In the genomic region with DNA sequence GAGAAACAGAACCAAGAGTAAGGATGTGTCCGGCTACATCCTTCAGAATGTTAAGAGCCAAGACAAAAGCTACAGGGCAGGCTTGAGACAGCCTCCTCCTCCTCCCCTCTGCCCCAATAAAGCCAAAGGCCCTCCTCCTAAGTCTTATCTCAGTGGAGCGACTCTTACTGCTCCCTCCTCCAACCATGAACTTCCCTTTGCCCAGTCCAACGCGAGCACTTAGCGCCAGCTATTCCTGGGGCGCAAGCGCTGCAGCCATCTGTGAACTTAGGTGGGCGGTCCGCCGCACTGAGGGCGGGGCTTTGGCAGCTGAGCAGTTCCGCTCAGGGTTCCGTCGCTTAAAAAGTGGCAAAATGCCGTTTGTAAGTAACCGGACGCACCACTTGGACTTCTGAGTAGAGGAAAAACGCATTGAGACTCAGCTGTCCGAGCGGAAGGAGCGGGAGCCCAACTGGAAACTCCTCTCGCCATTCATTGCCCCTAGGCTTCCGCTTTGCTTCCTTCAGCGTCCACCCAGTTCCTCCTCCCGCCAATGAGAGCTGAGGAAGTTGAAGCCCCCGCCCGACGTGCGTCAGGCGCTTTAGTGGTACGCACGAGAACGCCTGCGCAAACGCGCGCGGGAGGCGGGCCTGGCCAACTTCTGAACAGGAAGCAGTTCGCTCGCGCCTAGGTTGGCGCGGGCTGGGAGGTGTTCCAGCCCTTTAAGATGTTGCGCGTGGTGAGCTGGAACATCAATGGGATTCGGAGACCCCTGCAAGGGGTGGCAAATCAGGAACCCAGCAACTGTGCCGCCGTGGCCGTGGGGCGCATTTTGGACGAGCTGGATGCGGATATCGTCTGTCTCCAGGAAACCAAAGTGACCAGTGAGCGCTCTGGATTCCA, we compare ENCODE assay signal across 7 cellular contexts.
DNase-seq lines count a peak whose midpoint lies in the region; ATAC-seq, FAIRE-seq and TF ChIP-seq lines count a peak whose summit lies in the region.

A gene with protein sequence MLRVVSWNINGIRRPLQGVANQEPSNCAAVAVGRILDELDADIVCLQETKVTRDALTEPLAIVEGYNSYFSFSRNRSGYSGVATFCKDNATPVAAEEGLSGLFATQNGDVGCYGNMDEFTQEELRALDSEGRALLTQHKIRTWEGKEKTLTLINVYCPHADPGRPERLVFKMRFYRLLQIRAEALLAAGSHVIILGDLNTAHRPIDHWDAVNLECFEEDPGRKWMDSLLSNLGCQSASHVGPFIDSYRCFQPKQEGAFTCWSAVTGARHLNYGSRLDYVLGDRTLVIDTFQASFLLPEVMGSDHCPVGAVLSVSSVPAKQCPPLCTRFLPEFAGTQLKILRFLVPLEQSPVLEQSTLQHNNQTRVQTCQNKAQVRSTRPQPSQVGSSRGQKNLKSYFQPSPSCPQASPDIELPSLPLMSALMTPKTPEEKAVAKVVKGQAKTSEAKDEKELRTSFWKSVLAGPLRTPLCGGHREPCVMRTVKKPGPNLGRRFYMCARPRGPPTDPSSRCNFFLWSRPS (plus strand): TSS at position 647 of the 882 bp plus-strand sequence. CDS start 60 bp downstream, at position 707.

- H3K27ac ChIP-seq in rectal smooth muscle tissue (ENCODE audit: low read depth, low read length): peak within 1 kb of the TSS; percentile 78

- no peak for TF ChIP-seq CTCF in astrocyte of the cerebellum (IDR thresholded peaks at IDR 0.05; ENCODE audit: low read depth, low read length, missing control alignments)

- H3K27me3 ChIP-seq in rectal smooth muscle tissue (ENCODE audit: control insufficient read depth, insufficient read depth, low read length): no peaks in the 10 kb centered on the region

- peak; percentile 94 for ATAC-seq in HG02981 (IDR thresholded peaks at IDR 0.05; ENCODE audit: unreplicated experiment)

- peak within 1 kb of the TSS; percentile 59 for H3K9ac ChIP-seq in rectal smooth muscle tissue (ENCODE audit: low read length)

- in situ Hi-C loops in astrocyte of the cerebellum (cut with HindIII; ENCODE audit: low sequenced_read_pairs): no loop called here

- FAIRE-seq in GM18507 (lab: Jason Lieb, UNC): peak; percentile 100

- H3K36me3 ChIP-seq in rectal smooth muscle tissue (ENCODE audit: control insufficient read depth, insufficient read depth, low read length): no peaks in the 10 kb centered on the region

- DNase-seq in GM18507 (ENCODE audit: extremely low spot score, insufficient read length, low read depth) (peak; percentile 49), NCI-H2029 treated with DMSO at 0.1 percent for 48 hours (lab: John Stamatoyannopoulos, UW) (peak; percentile 58), T-helper 9 cell (peak; percentile 73), astrocyte of the cerebellum (ENCODE audit: low read depth) (peak; percentile 71), hepatic stellate cell (ENCODE audit: low spot score) (peak; percentile 75)

- no peaks in the 10 kb centered on the region for H3K4me1 ChIP-seq in rectal smooth muscle tissue (ENCODE audit: control insufficient read depth, insufficient read depth, low read length)

- H3K4me3 ChIP-seq in astrocyte of the cerebellum (ENCODE audit: low read depth, low read length) (peak within 1 kb of the TSS; percentile 65), rectal smooth muscle tissue (ENCODE audit: low read length) (peak within 1 kb of the TSS; percentile 82)

Comparison
In these comparisons a context has a peak if more than half of its experiments do, and no peak if none do; other contexts are left out.
1. Peak in every context shown above with its lines: DNase-seq, ATAC-seq, H3K4me3 ChIP-seq and H3K27ac ChIP-seq.